ENCODE assay signal across 8 cellular contexts in the genomic region with DNA sequence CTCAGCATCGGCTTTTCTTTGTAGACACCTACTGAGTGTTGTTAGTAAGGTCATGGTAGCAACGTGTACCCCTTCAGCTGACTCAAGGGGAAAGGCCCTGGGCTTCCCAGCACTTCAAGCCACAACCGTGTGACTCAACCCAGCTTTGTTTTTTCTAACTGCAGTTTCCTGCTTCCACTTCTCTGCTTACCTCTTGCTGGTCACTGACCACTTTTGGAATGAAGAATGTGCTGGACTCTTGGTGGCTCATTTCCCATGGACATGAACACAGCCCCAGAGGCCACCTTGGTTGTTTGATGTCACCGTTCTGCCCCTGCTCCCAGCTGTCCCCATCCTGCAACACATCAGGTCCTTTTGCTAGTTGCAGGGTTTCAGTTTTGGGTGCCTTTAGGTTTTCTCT.
DNase-seq lines count a peak whose midpoint lies in the region; ATAC-seq and TF ChIP-seq lines count a peak whose summit lies in the region.

No MANE protein-coding gene starts in this region.

- DNase-seq in GM04504 (ENCODE audit: low read depth) (peak; percentile 46), T-helper 17 cell (no peak), cardiac fibroblast (ENCODE audit: low read depth in 2 of 2) (peak; percentile 63 to 95), DMS153 treated with DMSO at 0.1 percent for 48 hours (lab: John Stamatoyannopoulos, UW; ENCODE audit: unreplicated experiment) (no peak), NCI-H345 (lab: John Stamatoyannopoulos, UW) (no peak), left ventricle myocardium inferior (no peak)
- DNase-seq in stimulated activated CD4-positive, alpha-beta T cell treated with anti-CD3 and anti-CD28 coated beads, Interleukin-2, amount 100 ng/mL, for 4 hours (ENCODE audit: low read depth): peak; percentile 63

- no peak overlapping the region for H3K4me3 Mint-ChIP-seq in T-helper 17 cell

- no peaks in the 10 kb centered on the region for H3K4me1 ChIP-seq in left ventricle myocardium inferior

- H3K27me3 Mint-ChIP-seq in T-helper 17 cell: peaks cover 16% of the 10 kb centered on the region

- H3K4me1 Mint-ChIP-seq in T-helper 17 cell: peaks cover 7% of the 10 kb centered on the region

- H3K9me3 ChIP-seq in T-helper 17 cell (ENCODE audit: control insufficient read depth, low read length, poor library complexity, severe bottlenecking) (no peaks in the 10 kb centered on the region), left ventricle myocardium inferior (replicated peaks) (no peaks in the 10 kb centered on the region)

- ATAC-seq in HG02759 (IDR thresholded peaks at IDR 0.05; ENCODE audit: unreplicated experiment) (peak; percentile 82), T-helper 17 cell (peak; percentile 81)

- TF ChIP-seq CTCF in cardiac fibroblast (IDR thresholded peaks at IDR 0.05; ENCODE audit: low read depth, low read length) (no peak), left ventricle myocardium inferior (IDR thresholded peaks at IDR 0.05; ENCODE audit: borderline replicate concordance) (no peak)

- H3K27me3 ChIP-seq in left ventricle myocardium inferior (ENCODE audit: low read depth): no peaks in the 10 kb centered on the region

- no peak overlapping the region for H3K27ac ChIP-seq in left ventricle myocardium inferior (replicated peaks)

- H3K4me3 ChIP-seq in cardiac fibroblast (replicated peaks in 1 of 2; ENCODE audit: low read depth in 2 of 2, low read length in 2 of 2) (no peak overlapping the region), left ventricle myocardium inferior (no peak overlapping the region)

- intact Hi-C loops in left ventricle myocardium inferior (cut with micrococcal nuclease): no loop called here

- H3K36me3 Mint-ChIP-seq in T-helper 17 cell (ENCODE audit: low read depth): no peaks in the 10 kb centered on the region

- peak overlapping the region; percentile 59 for H3K27ac Mint-ChIP-seq in T-helper 17 cell

- no peaks in the 10 kb centered on the region for H3K36me3 ChIP-seq in left ventricle myocardium inferior

Comparison
In these comparisons a context has a peak if more than half of its experiments do, and no peak if none do; other contexts are left out.
1. DNase-seq: peak in GM04504 (single experiment), cardiac fibroblast (2 of 2) and stimulated activated CD4-positive, alpha-beta T cell treated with anti-CD3 and anti-CD28 coated beads, Interleukin-2, amount 100 ng/mL, for 4 hours (single experiment); none in T-helper 17 cell (0 of 3), DMS153 treated with DMSO at 0.1 percent for 48 hours (single experiment), NCI-H345 (single experiment) and left ventricle myocardium inferior (single experiment).